ENCODE assay signal across 29 cellular contexts in genomic region chr18:9809686-9810085, GRCh38.
DNase-seq lines count a peak whose midpoint lies in the region; ATAC-seq, FAIRE-seq and TF ChIP-seq lines count a peak whose summit lies in the region.
"Had no signal": no experiment of that assay in that cellular context is flagged by ENCODE, and none has a peak within 500 bp of the region (broad histone marks: within the 10 kb centered on the region; RNA-seq: fewer than 3 reads in every experiment).

No MANE protein-coding gene starts in this region.

- H3K14ac ChIP-seq in H1 (ENCODE audit: insufficient read length), result no peak overlapping the region

- WGBS in adrenal gland, 4 donors, result 68 to 80% (median 73%) methylated on average over 6 of the region's 6 CpGs
- 89% methylated on average over 6 of the region's 6 CpGs; no CpG with 5 or more reads in 1 of the 2 experiments for WGBS in H1 (ENCODE audit: extremely low coverage in 1 of 2, insufficient coverage in 1 of 2, insufficient read length in 1 of 2, insufficient replicate concordance in 2 of 2, low coverage in 1 of 2, low lambda C conversion rate in 2 of 2, missing lambda C conversion rate in 1 of 2), 2 experiments

- H3K9ac ChIP-seq in H1 (replicated peaks in 1 of 4; ENCODE audit: extremely low read depth in 1 of 4, low read depth in 3 of 4, low read length in 3 of 4), result no peak overlapping the region
- H3K9ac ChIP-seq: GM23248 had no signal

- H4K20me1 ChIP-seq in H1 (replicated peaks in 1 of 2; ENCODE audit: control insufficient read depth in 1 of 2, insufficient read depth in 2 of 2, low read length in 2 of 2), result peaks cover 0 to 2% of the 10 kb centered on the region in 2 experiments

- H3K23ac ChIP-seq in H1 (ENCODE audit: insufficient read length), result no peak overlapping the region

- TF ChIP-seq RAD21 in H1 (IDR thresholded peaks at IDR 0.05 in 1 of 2, conservative IDR thresholded peaks at IDR 0.05 in 1 of 2; ENCODE audit: low read depth in 2 of 2, low read length in 2 of 2), result no peak

- no peak overlapping the region for H4K91ac ChIP-seq in H1 (replicated peaks; ENCODE audit: insufficient read length, low read length)

- H3K9me3 ChIP-seq in adrenal gland (replicated peaks in 1 of 3) (no peaks in the 10 kb centered on the region), H1 (ENCODE audit: insufficient read depth in 2 of 2, low read depth in 1 of 2, low read length in 1 of 2) (peaks cover 0 to 5% of the 10 kb centered on the region in 2 experiments; a peak in 3 of 4 replicates), neutrophil (no peaks in the 10 kb centered on the region)
- H3K9me3 ChIP-seq: pancreas, uterus had no signal

- H3K79me2 ChIP-seq in H1 (ENCODE audit: control insufficient read depth in 1 of 2, insufficient read depth in 2 of 2, low read length in 2 of 2), result no peaks in the 10 kb centered on the region

- no peak overlapping the region for H3K18ac ChIP-seq in H1 (ENCODE audit: extremely low read depth, low read length)

- H2BK20ac ChIP-seq in H1 (ENCODE audit: low read length), result no peak overlapping the region

- CTCF ChIA-PET in H1 (lab: Charles Lee; ENCODE audit: partially characterized antibody) (interaction anchor here (0.9 kb wide), 2 partner anchors 9 to 10 kb away, joined by 3 to 4 read pairs; no protein-coding TSS in a partner anchor), T-cell (lab: Charles Lee) (no interaction called here)

- H2BK12ac ChIP-seq in H1 (ENCODE audit: low read depth, low read length), result peak overlapping the region; percentile 40; the same call in 1 of the 2 replicates

- H3K27ac ChIP-seq in adrenal gland, result peak overlapping the region in 3 of 5 donors; percentile 30 to 76 (median 67)
- H3K27ac ChIP-seq in H1 (ENCODE audit: low read depth, low read length), result no peak overlapping the region
- H3K27ac ChIP-seq in neutrophil, result peak overlapping the region; percentile 56
- H3K27ac ChIP-seq in temporal lobe (ENCODE audit: low read depth, low read length), result peak overlapping the region; percentile 34
- H3K27ac ChIP-seq: C4-2B, GM23248, pancreas, SK-N-MC had no signal

- TF ChIP-seq POLR2A in adrenal gland (IDR thresholded peaks at IDR 0.05), result no peak
- TF ChIP-seq POLR2A in H1 (IDR thresholded peaks at IDR 0.05; ENCODE audit: control extremely low read depth in 1 of 2, low read depth in 2 of 2, low read length in 2 of 2), result no peak

- no peak overlapping the region for H2AFZ ChIP-seq in H1 (ENCODE audit: low read length)

- TF ChIP-seq EP300 in H1 (IDR thresholded peaks at IDR 0.05; ENCODE audit: borderline replicate concordance in 1 of 2, low read depth in 2 of 2, low read length in 2 of 2), result no peak

- no peaks in the 10 kb centered on the region for H3K4me1 Mint-ChIP-seq in T-cell
- H3K4me1 Mint-ChIP-seq in mesothelial cell of epicardium, result peaks cover 15% of the 10 kb centered on the region

- no peaks in the 10 kb centered on the region for H3K23me2 ChIP-seq in H1 (ENCODE audit: low read depth, low read length)

- H3K4me3 ChIP-seq in adrenal gland (no peak overlapping the region), H1 (ENCODE audit: extremely low read depth in 1 of 4, insufficient read depth in 2 of 4, low read depth in 3 of 4, low read length in 4 of 4) (no peak overlapping the region), neutrophil (ENCODE audit: low read depth in 1 of 2, low read length in 1 of 2) (no peak overlapping the region)
- H3K4me3 ChIP-seq: GM23248, pancreas, SK-N-MC, uterus had no signal

- ATAC-seq in T-cell (replicated peaks in 1 of 4), result no peak
- ATAC-seq: activated T-cell treated with anti-CD3 and anti-CD28 coated beads, Interleukin-2, amount 50 U/mL, for 4 hours; natural killer cell treated with Interleukin-12 subunit alpha and Interleukin-12 subunit beta and Interleukin-15 and Interleukin-18, amount 100 ng/mL, for 72 hours had no signal

- H3K27me3 Mint-ChIP-seq in T-cell (peaks cover 3 to 4% of the 10 kb centered on the region in 2 donors), mesothelial cell of epicardium (ENCODE audit: low read depth) (no peaks in the 10 kb centered on the region)
- H3K27me3 Mint-ChIP-seq: IgD-negative memory B cell had no signal

- no peak overlapping the region for H3K56ac ChIP-seq in H1 (replicated peaks; ENCODE audit: insufficient read length, low read depth, low read length)

- H3K4ac ChIP-seq in H1 (replicated peaks; ENCODE audit: insufficient read length, low read depth, low read length), result no peak overlapping the region

- TF ChIP-seq CTCF in adrenal gland (IDR thresholded peaks at IDR 0.05), result no peak
- TF ChIP-seq CTCF in H1 (IDR thresholded peaks at IDR 0.05; ENCODE audit: control extremely low read depth in 1 of 3, insufficient read depth in 1 of 3, low read depth in 1 of 3, low read length in 3 of 3), result no peak
- TF ChIP-seq CTCF in neutrophil (IDR thresholded peaks at IDR 0.05), result no peak
- no peak for TF ChIP-seq CTCF in mesothelial cell of epicardium (IDR thresholded peaks at IDR 0.05; ENCODE audit: unreplicated experiment)

- H3K27me3 ChIP-seq in adrenal gland (no peaks in the 10 kb centered on the region), H1 (replicated peaks in 1 of 4; ENCODE audit: control insufficient read depth in 3 of 4, extremely low read depth in 1 of 4, insufficient read depth in 3 of 4, low read length in 3 of 4) (no peaks in the 10 kb centered on the region), neutrophil (no peaks in the 10 kb centered on the region)
- H3K27me3 ChIP-seq: pancreas, uterus had no signal

- no peak overlapping the region for H2AK5ac ChIP-seq in H1 (ENCODE audit: low read depth, low read length)

- no peak overlapping the region for H3K27ac Mint-ChIP-seq in T-cell
- no peak overlapping the region for H3K27ac Mint-ChIP-seq in mesothelial cell of epicardium
- H3K27ac Mint-ChIP-seq: natural killer cell treated with Interleukin-12 subunit alpha and Interleukin-12 subunit beta and Interleukin-15 and Interleukin-18, amount 100 ng/mL, for 72 hours; stimulated activated naive CD8-positive, alpha-beta T cell treated with anti-CD3 and anti-CD28 coated beads, Interleukin-15, Interleukin-2, amounts not matched to agents 100 ng/mL and 50 ng/mL, for 24 hours had no signal

- H3K36me3 Mint-ChIP-seq in T-cell (no peaks in the 10 kb centered on the region), mesothelial cell of epicardium (peaks cover 4% of the 10 kb centered on the region)
- H3K36me3 Mint-ChIP-seq: natural killer cell treated with Interleukin-12 subunit alpha and Interleukin-12 subunit beta and Interleukin-15 and Interleukin-18, amount 100 ng/mL, for 72 hours had no signal

- H4K5ac ChIP-seq in H1 (ENCODE audit: insufficient read length, low read depth, low read length), result no peak overlapping the region

- POLR2A ChIA-PET in H1 (lab: Charles Lee; ENCODE audit: partially characterized antibody) (interaction anchor here (0.8 to 1.4 kb wide), 3 partner anchors 21 to 104 kb away, joined by 3 to 5 read pairs (median 3); partner anchors contain the start of gene VAPA), T-cell (lab: Charles Lee) (no interaction called here)

- peak in 1 of 7 donors; percentile 20 for DNase-seq in adrenal gland
- no peak for DNase-seq in H1 (ENCODE audit: low read depth in 1 of 2, low spot score in 2 of 2)
- DNase-seq in NCI-H226, result no peak
- DNase-seq in T-cell, result no peak
- no peak for DNase-seq in mesothelial cell of epicardium (ENCODE audit: low spot score in 2 of 2, unreplicated experiment in 2 of 2)
- no peak for DNase-seq in stimulated activated CD4-positive, alpha-beta T cell treated with anti-CD3 and anti-CD28 coated beads, Interleukin-2, amount 100 ng/mL, for 24 hours
- DNase-seq: activated CD4-positive, alpha-beta T cell treated with anti-CD3 and anti-CD28 coated beads for 48 hours; activated T-cell treated with anti-CD3 and anti-CD28 coated beads, Interleukin-2, amount 50 U/mL, for 4 hours; central memory CD4-positive, alpha-beta T cell; DND-41; foreskin fibroblast; GM23248; mesendoderm; NCI-H1105; NCI-H2029 treated with DMSO at 0.1 percent for 48 hours; NCI-H345; NCI-H748 treated with DMSO at 0.1 percent for 48 hours; pancreas; right cardiac atrium; RPMI8226; T-helper 2 cell; uterus had no signal

- FAIRE-seq in H1 (lab: Jason Lieb, UNC), result no peak
- FAIRE-seq: pancreas had no signal

- H3K4me3 Mint-ChIP-seq in T-cell (no peak overlapping the region), mesothelial cell of epicardium (no peak overlapping the region)
- H3K4me3 Mint-ChIP-seq: activated T-cell treated with anti-CD3 and anti-CD28 coated beads, Interleukin-2, amount 50 U/mL, for 4 hours; IgD-negative memory B cell; natural killer cell treated with Interleukin-12 subunit alpha and Interleukin-12 subunit beta and Interleukin-15 and Interleukin-18, amount 100 ng/mL, for 72 hours; stimulated activated naive CD8-positive, alpha-beta T cell treated with anti-CD3 and anti-CD28 coated beads, Interleukin-15, Interleukin-2, amounts not matched to agents 100 ng/mL and 50 ng/mL, for 24 hours had no signal

- H3K79me1 ChIP-seq in H1 (ENCODE audit: low read depth, low read length), result no peaks in the 10 kb centered on the region; the same call in 1 of the 2 replicates

- H2BK120ac ChIP-seq in H1 (replicated peaks; ENCODE audit: low read depth, low read length), result no peak overlapping the region

- H2BK5ac ChIP-seq in H1 (ENCODE audit: low read depth, low read length), result no peak overlapping the region

- H3K36me3 ChIP-seq in adrenal gland (replicated peaks in 1 of 2) (peaks cover 0 to under 1% of the 10 kb centered on the region in 2 donors), H1 (ENCODE audit: control insufficient read depth in 2 of 4, insufficient read depth in 4 of 4, low read length in 3 of 4) (no peaks in the 10 kb centered on the region), neutrophil (peaks cover 12% of the 10 kb centered on the region)
- H3K36me3 ChIP-seq: pancreas, uterus had no signal

- no peaks in the 10 kb centered on the region for H3K9me3 Mint-ChIP-seq in T-cell
- peaks cover 4% of the 10 kb centered on the region for H3K9me3 Mint-ChIP-seq in mesothelial cell of epicardium
- H3K9me3 Mint-ChIP-seq: activated T-cell treated with anti-CD3 and anti-CD28 coated beads, Interleukin-2, amount 50 U/mL, for 4 hours; natural killer cell treated with Interleukin-12 subunit alpha and Interleukin-12 subunit beta and Interleukin-15 and Interleukin-18, amount 100 ng/mL, for 72 hours; stimulated activated naive CD8-positive, alpha-beta T cell treated with anti-CD3 and anti-CD28 coated beads, Interleukin-15, Interleukin-2, amounts not matched to agents 100 ng/mL and 50 ng/mL, for 24 hours had no signal

- intact Hi-C loops in adrenal gland (cut with DNase I), result loop anchor here in 1 of 2 donors (10.0 kb wide), 1 partner anchor 65 kb away; no protein-coding TSS in a partner anchor

- H2BK15ac ChIP-seq in H1 (ENCODE audit: low read length), result no peak overlapping the region

- H4K8ac ChIP-seq in H1 (ENCODE audit: extremely low read depth, insufficient read depth, low read length), result no peak overlapping the region

- no peak overlapping the region; a peak in 1 of 4 replicates for H3K4me2 ChIP-seq in H1 (ENCODE audit: insufficient read depth in 1 of 2, low read depth in 2 of 2, low read length in 2 of 2)

- H3K4me1 ChIP-seq in adrenal gland (replicated peaks in 1 of 2), result peaks cover 17 to 44% of the 10 kb centered on the region in 2 donors
- peaks cover 10 to 15% (median 12%) of the 10 kb centered on the region in 4 experiments for H3K4me1 ChIP-seq in H1 (replicated peaks in 1 of 4; ENCODE audit: control insufficient read depth in 3 of 4, insufficient read depth in 4 of 4, low read length in 3 of 4)
- H3K4me1 ChIP-seq in neutrophil (ENCODE audit: control insufficient read depth in 1 of 2, insufficient read depth in 1 of 2, low read depth in 1 of 2, low read length in 1 of 2), result peaks cover 9 to 11% of the 10 kb centered on the region in 2 experiments
- H3K4me1 ChIP-seq: pancreas had no signal
